In genomic region chr3:193842029-193842782, GRCh38 we compare ENCODE assay signal across 1 cellular context.
TF ChIP-seq lines count a peak whose summit lies in the region.

No MANE protein-coding gene starts in this region.

TF ChIP-seq in H1, 55 proteins besides CTCF, POLR2A, EP300 and RAD21 (continued from another document):
- TF ChIP-seq CHD7 (IDR thresholded peaks at IDR 0.05; ENCODE audit: insufficient replicate concordance, low read length) (no peak), SAP30 (IDR thresholded peaks at IDR 0.05; ENCODE audit: insufficient read depth, insufficient replicate concordance, low read length) (no peak)
